ENCODE assay signal across 1 cellular context in genomic region chr15:101453123-101454120, GRCh38.
TF ChIP-seq lines count a peak whose summit lies in the region.

No MANE protein-coding gene starts in this region.

TF ChIP-seq in HepG2, 621 proteins besides CTCF, POLR2A, EP300 and RAD21 (continued from another document and continues in another):
- TF ChIP-seq THRA (CRISPR knock-in tag; IDR thresholded peaks at IDR 0.05; ENCODE audit: borderline replicate concordance) (peak; percentile 52; the same call in 1 of the 2 replicates), ATRX (CRISPR knock-in tag; IDR thresholded peaks at IDR 0.05; ENCODE audit: borderline replicate concordance) (no peak), ARNT (IDR thresholded peaks at IDR 0.05) (no peak), ZNF570 (CRISPR knock-in tag; IDR thresholded peaks at IDR 0.05; ENCODE audit: borderline replicate concordance) (no peak), TRAFD1 (CRISPR knock-in tag; IDR thresholded peaks at IDR 0.05; ENCODE audit: borderline replicate concordance) (no peak; the same call in 1 of the 2 replicates), CSRNP2 (CRISPR knock-in tag; conservative IDR thresholded peaks at IDR 0.05; ENCODE audit: low read depth) (no peak), ZNF737 (CRISPR knock-in tag; IDR thresholded peaks at IDR 0.05; ENCODE audit: borderline replicate concordance) (no peak), GTF3A (CRISPR knock-in tag; conservative IDR thresholded peaks at IDR 0.05) (no peak), IKZF5 (CRISPR knock-in tag; IDR thresholded peaks at IDR 0.05) (peak; percentile 59; the same call in 1 of the 2 replicates), GLI4 (CRISPR knock-in tag; IDR thresholded peaks at IDR 0.05; ENCODE audit: borderline replicate concordance) (0 out of 2 replicates have a peak, but pooled peaks have one; percentile 57), SNAI1 (CRISPR knock-in tag; IDR thresholded peaks at IDR 0.05; ENCODE audit: borderline replicate concordance) (no peak), ZFY (CRISPR knock-in tag; IDR thresholded peaks at IDR 0.05) (peak; percentile 25; the same call in 1 of the 2 replicates), AHR (CRISPR knock-in tag; IDR thresholded peaks at IDR 0.05) (no peak), PRDM10 (CRISPR knock-in tag; IDR thresholded peaks at IDR 0.05; ENCODE audit: low read depth) (0 out of 2 replicates have a peak, but pooled peaks have one; percentile 56), CEBPG (CRISPR knock-in tag; IDR thresholded peaks at IDR 0.05) (peak; percentile 76), POLR2AphosphoS5 (IDR thresholded peaks at IDR 0.05; ENCODE audit: low read depth, low read length) (no peak; the same call in 1 of the 2 replicates), AKAP8 (CRISPR knock-in tag; IDR thresholded peaks at IDR 0.05) (no peak), KDM2A (CRISPR knock-in tag; IDR thresholded peaks at IDR 0.05; ENCODE audit: borderline replicate concordance, low read depth) (peak; percentile 57; the same call in 1 of the 2 replicates), ZNF839 (CRISPR knock-in tag; IDR thresholded peaks at IDR 0.05; ENCODE audit: borderline replicate concordance) (no peak), CENPT (CRISPR knock-in tag; IDR thresholded peaks at IDR 0.05; ENCODE audit: low read depth) (no peak), TAF1 (CRISPR knock-in tag; IDR thresholded peaks at IDR 0.05) (no peak; the same call in 1 of the 2 replicates), ZNF678 (CRISPR knock-in tag; IDR thresholded peaks at IDR 0.05) (no peak), ZNF790 (CRISPR knock-in tag; IDR thresholded peaks at IDR 0.05; ENCODE audit: borderline replicate concordance) (no peak), ZNF331 (CRISPR knock-in tag; IDR thresholded peaks at IDR 0.05) (no peak; the same call in 1 of the 2 replicates), HDAC1 (CRISPR knock-in tag; IDR thresholded peaks at IDR 0.05) (peak; percentile 70), GTF2F1 (IDR thresholded peaks at IDR 0.05; ENCODE audit: low read length) (no peak), SRSF1 (optimal IDR thresholded peaks at IDR 0.05; ENCODE audit: low read depth, low read length) (no peak), ELF1 (CRISPR knock-in tag; IDR thresholded peaks at IDR 0.05) (no peak), MED8 (CRISPR knock-in tag; IDR thresholded peaks at IDR 0.05; ENCODE audit: insufficient replicate concordance) (no peak), HMG20B (CRISPR knock-in tag; conservative IDR thresholded peaks at IDR 0.05) (no peak), SAFB2 (CRISPR knock-in tag; IDR thresholded peaks at IDR 0.05; ENCODE audit: borderline replicate concordance, low read depth) (no peak), ZBTB49 (CRISPR knock-in tag; IDR thresholded peaks at IDR 0.05; ENCODE audit: borderline replicate concordance) (no peak), SRSF9 (IDR thresholded peaks at IDR 0.05; ENCODE audit: borderline replicate concordance, insufficient read depth, low read depth, low read length, poor library complexity, severe bottlenecking) (no peak), FOXA3 (CRISPR knock-in tag; IDR thresholded peaks at IDR 0.05) (0 out of 2 replicates have a peak, but pooled peaks have one; percentile 24), POGK (CRISPR knock-in tag; conservative IDR thresholded peaks at IDR 0.05) (no peak), ZZZ3 (CRISPR knock-in tag; IDR thresholded peaks at IDR 0.05; ENCODE audit: borderline replicate concordance) (no peak), ARNTL (CRISPR knock-in tag; IDR thresholded peaks at IDR 0.05) (no peak), SIX4 (CRISPR knock-in tag; IDR thresholded peaks at IDR 0.05) (no peak), FOXO1 (CRISPR knock-in tag; IDR thresholded peaks at IDR 0.05) (peak; percentile 63; the same call in 1 of the 2 replicates), ZNF567 (CRISPR knock-in tag; IDR thresholded peaks at IDR 0.05; ENCODE audit: borderline replicate concordance) (no peak), THAP7 (CRISPR knock-in tag; IDR thresholded peaks at IDR 0.05) (no peak)
